1 cellular context compared by ENCODE assay signal in genomic region chr6:13217206-13217905, GRCh38.
TF ChIP-seq lines count a peak whose summit lies in the region.

No MANE protein-coding gene starts in this region.

TF ChIP-seq in WTC11, 78 proteins besides CTCF, POLR2A, EP300 and RAD21 (continued from another document):
- TF ChIP-seq ZNF219 (CRISPR knock-in tag; IDR thresholded peaks at IDR 0.05; ENCODE audit: borderline replicate concordance) (no peak), NR2C2 (CRISPR knock-in tag; IDR thresholded peaks at IDR 0.05) (no peak), PRDM15 (CRISPR knock-in tag; IDR thresholded peaks at IDR 0.05) (no peak), RORB (CRISPR knock-in tag; IDR thresholded peaks at IDR 0.05) (no peak), SP1 (CRISPR knock-in tag; conservative IDR thresholded peaks at IDR 0.05) (no peak), STAT6 (CRISPR knock-in tag; conservative IDR thresholded peaks at IDR 0.05; ENCODE audit: low read depth) (no peak), FOXK1 (CRISPR knock-in tag; IDR thresholded peaks at IDR 0.05) (no peak)
- TF ChIP-seq, protein P1, sequence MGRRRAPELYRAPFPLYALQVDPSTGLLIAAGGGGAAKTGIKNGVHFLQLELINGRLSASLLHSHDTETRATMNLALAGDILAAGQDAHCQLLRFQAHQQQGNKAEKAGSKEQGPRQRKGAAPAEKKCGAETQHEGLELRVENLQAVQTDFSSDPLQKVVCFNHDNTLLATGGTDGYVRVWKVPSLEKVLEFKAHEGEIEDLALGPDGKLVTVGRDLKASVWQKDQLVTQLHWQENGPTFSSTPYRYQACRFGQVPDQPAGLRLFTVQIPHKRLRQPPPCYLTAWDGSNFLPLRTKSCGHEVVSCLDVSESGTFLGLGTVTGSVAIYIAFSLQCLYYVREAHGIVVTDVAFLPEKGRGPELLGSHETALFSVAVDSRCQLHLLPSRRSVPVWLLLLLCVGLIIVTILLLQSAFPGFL (CRISPR knock-in tag; IDR thresholded peaks at IDR 0.05; ENCODE audit: borderline replicate concordance): no peak
- TF ChIP-seq, protein P2, sequence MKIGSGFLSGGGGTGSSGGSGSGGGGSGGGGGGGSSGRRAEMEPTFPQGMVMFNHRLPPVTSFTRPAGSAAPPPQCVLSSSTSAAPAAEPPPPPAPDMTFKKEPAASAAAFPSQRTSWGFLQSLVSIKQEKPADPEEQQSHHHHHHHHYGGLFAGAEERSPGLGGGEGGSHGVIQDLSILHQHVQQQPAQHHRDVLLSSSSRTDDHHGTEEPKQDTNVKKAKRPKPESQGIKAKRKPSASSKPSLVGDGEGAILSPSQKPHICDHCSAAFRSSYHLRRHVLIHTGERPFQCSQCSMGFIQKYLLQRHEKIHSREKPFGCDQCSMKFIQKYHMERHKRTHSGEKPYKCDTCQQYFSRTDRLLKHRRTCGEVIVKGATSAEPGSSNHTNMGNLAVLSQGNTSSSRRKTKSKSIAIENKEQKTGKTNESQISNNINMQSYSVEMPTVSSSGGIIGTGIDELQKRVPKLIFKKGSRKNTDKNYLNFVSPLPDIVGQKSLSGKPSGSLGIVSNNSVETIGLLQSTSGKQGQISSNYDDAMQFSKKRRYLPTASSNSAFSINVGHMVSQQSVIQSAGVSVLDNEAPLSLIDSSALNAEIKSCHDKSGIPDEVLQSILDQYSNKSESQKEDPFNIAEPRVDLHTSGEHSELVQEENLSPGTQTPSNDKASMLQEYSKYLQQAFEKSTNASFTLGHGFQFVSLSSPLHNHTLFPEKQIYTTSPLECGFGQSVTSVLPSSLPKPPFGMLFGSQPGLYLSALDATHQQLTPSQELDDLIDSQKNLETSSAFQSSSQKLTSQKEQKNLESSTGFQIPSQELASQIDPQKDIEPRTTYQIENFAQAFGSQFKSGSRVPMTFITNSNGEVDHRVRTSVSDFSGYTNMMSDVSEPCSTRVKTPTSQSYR (CRISPR knock-in tag; IDR thresholded peaks at IDR 0.05): no peak
